Comparison of ENCODE assay signal across 20 cellular contexts in the genomic region with DNA sequence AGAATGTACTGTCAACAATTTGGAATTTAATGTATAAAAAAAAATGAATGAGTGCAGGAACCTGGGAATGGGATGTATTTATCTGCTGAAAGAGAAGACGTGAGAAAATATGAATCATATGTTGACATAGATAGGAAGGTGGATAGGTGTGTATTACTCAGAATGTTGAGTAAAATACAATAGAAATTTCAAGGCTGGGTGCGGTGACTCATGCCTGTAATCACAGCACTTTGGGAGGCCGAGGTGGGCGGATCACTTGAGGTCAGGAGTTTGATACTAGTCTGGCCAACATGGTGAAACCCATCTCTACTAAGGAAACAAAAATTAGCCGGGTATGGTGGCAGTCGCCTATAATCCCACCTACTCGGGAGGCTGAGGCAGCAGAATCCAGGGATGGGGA.
DNase-seq lines count a peak whose midpoint lies in the region; ATAC-seq, FAIRE-seq and TF ChIP-seq lines count a peak whose summit lies in the region.
"Had no signal": no experiment of that assay in that cellular context is flagged by ENCODE, and none has a peak within 500 bp of the region (broad histone marks: within the 10 kb centered on the region; RNA-seq: fewer than 3 reads in every experiment).

No MANE protein-coding gene starts in this region.

- H3K4me3 ChIP-seq in bronchial epithelial cell (ENCODE audit: low read depth, low read length) (no peak overlapping the region), pancreas (no peak overlapping the region)
- H3K4me3 ChIP-seq: gastroesophageal sphincter, SJCRH30 had no signal

- no peaks in the 10 kb centered on the region for H3K9me3 ChIP-seq in pancreas
- H3K9me3 ChIP-seq: gastroesophageal sphincter, neutrophil, SJCRH30 had no signal

- 66 to 84% methylated on average over 7 of the region's 7 CpGs for WGBS in pancreas, 2 donors

- DNase-seq in DMS53 (lab: John Stamatoyannopoulos, UW) (peak; percentile 58), NCI-H69 (lab: John Stamatoyannopoulos, UW) (peak; percentile 39), bronchial epithelial cell (ENCODE audit: low read depth) (peak; percentile 98), left colon (peak; percentile 27 to 49), pancreas (no peak), left cardiac atrium (no peak), NCI-H524 (lab: John Stamatoyannopoulos, UW) (no peak)
- DNase-seq: activated CD8-positive, alpha-beta memory T cell treated with anti-CD3 and anti-CD28 coated beads, Interleukin-2, amount 10 ng/mL, durations not matched to agents 7 days and 5 days; CD8-positive, alpha-beta T cell; dermis blood vessel endothelial cell; DMS79 treated with DMSO at 0.1 percent for 48 hours; KBM-7; NCI-H2081; NCI-H446 treated with DMSO at 0.1 percent for 48 hours; SJCRH30; stimulated activated CD4-positive, alpha-beta T cell treated with anti-CD3 and anti-CD28 coated beads, Interleukin-12 subunit alpha, Interleukin-12 subunit beta, amount 100 ng/mL, for 4 hours; stimulated activated CD8-positive, alpha-beta memory T cell treated with anti-CD3 and anti-CD28 coated beads, Interleukin-4, amount 100 ng/mL, for 48 hours had no signal

- H3K27me3 ChIP-seq in bronchial epithelial cell (ENCODE audit: control insufficient read depth, insufficient read depth, low read length) (no peaks in the 10 kb centered on the region), pancreas (no peaks in the 10 kb centered on the region)
- H3K27me3 ChIP-seq: gastroesophageal sphincter, neutrophil, SJCRH30 had no signal

- no peaks in the 10 kb centered on the region for H3K4me1 ChIP-seq in pancreas
- H3K4me1 ChIP-seq: gastroesophageal sphincter, SJCRH30 had no signal

- intact Hi-C loops in left colon (cut with DNase I, micrococcal nuclease) = no loop called here
- intact Hi-C loops in pancreas (cut with DNase I) = no loop called here
- intact Hi-C loops in left cardiac atrium (cut with DNase I) = no loop called here

- FAIRE-seq in bronchial epithelial cell (lab: Jason Lieb, UNC) (no peak), pancreas (lab: Jason Lieb, UNC) (no peak)

- no peak overlapping the region for H3K27ac ChIP-seq in pancreas
- H3K27ac ChIP-seq: gastroesophageal sphincter, HL-60, neutrophil, SJCRH30 had no signal

- H3K36me3 ChIP-seq in bronchial epithelial cell (ENCODE audit: control insufficient read depth, insufficient read depth, low read length) = no peaks in the 10 kb centered on the region
- no peaks in the 10 kb centered on the region for H3K36me3 ChIP-seq in pancreas
- H3K36me3 ChIP-seq: gastroesophageal sphincter, neutrophil, SJCRH30 had no signal

- peak; percentile 87 for ATAC-seq in left colon
- ATAC-seq in pancreas = no peak
- no peak for ATAC-seq in left cardiac atrium
- ATAC-seq: activated CD8-positive, alpha-beta memory T cell treated with anti-CD3 and anti-CD28 coated beads, Interleukin-2, amount 10 ng/mL, durations not matched to agents 7 days and 5 days; CD8-positive, alpha-beta T cell; gastroesophageal sphincter had no signal

- TF ChIP-seq CTCF in bronchial epithelial cell (IDR thresholded peaks at IDR 0.05; ENCODE audit: insufficient read depth, low read length, severe bottlenecking) (no peak), pancreas (IDR thresholded peaks at IDR 0.05) (no peak)

Comparison
In these comparisons a context has a peak if more than half of its experiments do, and no peak if none do; other contexts are left out.
1. DNase-seq: peak in DMS53 (single experiment), NCI-H69 (single experiment), bronchial epithelial cell (single experiment) and left colon (2 of 2); none in pancreas (0 of 6), left cardiac atrium (single experiment) and NCI-H524 (0 of 2).